In genomic region chr20:14189794-14190402, GRCh38 we compare ENCODE assay signal across 8 cellular contexts.
A peak's percentile ranks its signal among the peaks of the same experiment; 100 is the strongest.
DNase-seq lines count a peak whose midpoint lies in the region; ATAC-seq, FAIRE-seq and TF ChIP-seq lines count a peak whose summit lies in the region.

No MANE protein-coding gene starts in this region.

- H4K20me1 ChIP-seq in GM12878 (ENCODE audit: control insufficient read depth, insufficient read depth) = no peaks in the 10 kb centered on the region

- TF ChIP-seq POLR2A in GM12878 (IDR thresholded peaks at IDR 0.05; ENCODE audit: low read depth, low read length) = no peak

- intact Hi-C loops in GM12878 (cut with micrococcal nuclease; ENCODE audit: unreplicated experiment) (no loop called here), tibial artery (cut with DNase I; ENCODE audit: low total_unique reads) (no loop called here), posterior cingulate gyrus (cut with DNase I) (no loop called here)

- CTCF ChIA-PET in GM12878 (lab: Yijun Ruan, JAX) = interaction anchor here (0.6 to 1.5 kb wide), 5 partner anchors 9 to 1464 kb away, joined by 3 read pairs; no protein-coding TSS in a partner anchor

- H3K27ac ChIP-seq in GM12878 (ENCODE audit: control insufficient read depth, insufficient read depth) (no peak overlapping the region), tibial artery (no peak overlapping the region)

- in situ Hi-C loops in GM12878 (cut with MboI) = no loop called here

- peaks cover under 1% of the 10 kb centered on the region for H3K9me3 Mint-ChIP-seq in nephron

- BruUV-seq in GM12878 (replicated peaks; lab: Mats Ljungman, UMichigan) = no TSS peak

- TF ChIP-seq CTCF in GM12878 (IDR thresholded peaks at IDR 0.05 in 2 of 3, conservative IDR thresholded peaks at IDR 0.05 in 1 of 3; ENCODE audit: control insufficient read depth in 2 of 3, extremely low read depth in 1 of 3, insufficient read depth in 1 of 3, low read depth in 3 of 3, low read length in 3 of 3) = peak in 2 of 3 experiments; percentile 13 to 43; a peak in 1 of 6 replicates
- peak; percentile 42 to 59 (median 42) for TF ChIP-seq CTCF in nephron (IDR thresholded peaks at IDR 0.05; ENCODE audit: unreplicated experiment in 3 of 3)
- no peak for TF ChIP-seq CTCF in tibial artery (IDR thresholded peaks at IDR 0.05)

- H3K9me3 ChIP-seq in GM12878 (replicated peaks; ENCODE audit: control insufficient read depth, insufficient read depth, low read length) (no peaks in the 10 kb centered on the region), tibial artery (no peaks in the 10 kb centered on the region)

- H2AFZ ChIP-seq in GM12878 (ENCODE audit: control insufficient read depth, low read depth, low read length) = no peak overlapping the region

- peak; percentile 48; the same call in 2 of the 3 replicates for ATAC-seq in GM12878

- DNase-seq in ELR (ENCODE audit: low read depth) = peak; percentile 1
- DNase-seq in NCI-H146 (lab: John Stamatoyannopoulos, UW) = peak; percentile 56
- DNase-seq in GM12878 (ENCODE audit: low read depth, low spot score) = no peak
- DNase-seq in putamen (ENCODE audit: low spot score) = no peak
- DNase-seq in tibial artery = no peak
- DNase-seq in frontal cortex (ENCODE audit: low spot score in 2 of 2) = no peak
- DNase-seq in posterior cingulate gyrus = no peak

- no peaks in the 10 kb centered on the region for H3K4me1 ChIP-seq in GM12878 (ENCODE audit: control insufficient read depth, insufficient read depth, low read length)
- peaks cover 0 to 6% (median 0%) of the 10 kb centered on the region in 4 donors for H3K4me1 ChIP-seq in tibial artery

- no peaks in the 10 kb centered on the region for H3K79me2 ChIP-seq in GM12878 (ENCODE audit: control insufficient read depth, insufficient read depth, low read length)

- H3K36me3 ChIP-seq in GM12878 (ENCODE audit: control insufficient read depth in 2 of 2, insufficient read depth in 2 of 2, low read length in 1 of 2) = no peaks in the 10 kb centered on the region
- H3K36me3 ChIP-seq in tibial artery = no peaks in the 10 kb centered on the region

- H3K27me3 Mint-ChIP-seq in nephron (ENCODE audit: low read depth) = no peaks in the 10 kb centered on the region

- POLR2A ChIA-PET in GM12878 (lab: Charles Lee) = no interaction called here

- H3K27me3 ChIP-seq in GM12878 (replicated peaks in 1 of 2; ENCODE audit: control insufficient read depth in 2 of 2, insufficient read depth in 2 of 2, low read length in 1 of 2) = no peaks in the 10 kb centered on the region
- H3K27me3 ChIP-seq in tibial artery = no peaks in the 10 kb centered on the region

- no peak overlapping the region for H3K4me2 ChIP-seq in GM12878 (ENCODE audit: control insufficient read depth, insufficient read depth)

- no peak for FAIRE-seq in GM12878 (lab: Jason Lieb, UNC)
- no peak for FAIRE-seq in frontal cortex (lab: Jason Lieb, UNC)

- no peak overlapping the region for H3K9ac ChIP-seq in GM12878 (ENCODE audit: control insufficient read depth, insufficient read depth, low read length)

- no peak overlapping the region for H3K4me3 ChIP-seq in GM12878
- H3K4me3 ChIP-seq in tibial artery = no peak overlapping the region

- no peak for TF ChIP-seq EP300 in GM12878 (IDR thresholded peaks at IDR 0.05; ENCODE audit: borderline replicate concordance in 1 of 2, control insufficient read depth in 1 of 2, low read depth in 2 of 2, low read length in 2 of 2)

- RAD21 ChIA-PET in GM12878 (lab: Charles Lee; ENCODE audit: unreplicated experiment) = no interaction called here

- TF ChIP-seq RAD21 in GM12878 (IDR thresholded peaks at IDR 0.05; ENCODE audit: insufficient read depth, low read depth, low read length) = peak; percentile 45

- SMC1A ChIA-PET in GM12878 (lab: Charles Lee; ENCODE audit: uncharacterized antibody, unreplicated experiment) = no interaction called here

- H3K27ac Mint-ChIP-seq in nephron = peak overlapping the region in 1 of 3 experiments; percentile 66

- peaks cover 3% of the 10 kb centered on the region for H3K4me1 Mint-ChIP-seq in nephron

- WGBS in GM12878 (ENCODE audit: insufficient coverage, insufficient replicate concordance, low lambda C conversion rate, missing lambda C conversion rate) = 0% methylated on average over 1 of the region's 1 CpG

- no peaks in the 10 kb centered on the region for H3K36me3 Mint-ChIP-seq in nephron (ENCODE audit: low read depth)

- no peak overlapping the region for H3K4me3 Mint-ChIP-seq in nephron

TF ChIP-seq in GM12878, 131 proteins besides CTCF, POLR2A, EP300 and RAD21 (continues in another document):
- TF ChIP-seq IKZF2 (IDR thresholded peaks at IDR 0.05) (no peak), ZNF687 (IDR thresholded peaks at IDR 0.05) (no peak), IKZF1 (conservative IDR thresholded peaks at IDR 0.05) (no peak), BCL11A (IDR thresholded peaks at IDR 0.05; ENCODE audit: low read depth, low read length) (no peak), POU2F2 (IDR thresholded peaks at IDR 0.05; ENCODE audit: borderline replicate concordance, low read depth, low read length) (peak; percentile 63; the same call in 1 of the 3 replicates), NRF1 (conservative IDR thresholded peaks at IDR 0.05; ENCODE audit: low read depth, low read length) (no peak), ZBTB4 (CRISPR knock-in tag; IDR thresholded peaks at IDR 0.05) (no peak), NFIC (IDR thresholded peaks at IDR 0.05; ENCODE audit: low read depth, low read length) (no peak)

Comparison
In these comparisons a context has a peak if more than half of its experiments do, and no peak if none do; other contexts are left out.
1. DNase-seq: peak in ELR (single experiment) and NCI-H146 (single experiment); none in GM12878 (single experiment), putamen (single experiment), tibial artery (0 of 2), frontal cortex (0 of 2) and posterior cingulate gyrus (0 of 10).
2. CTCF ChIP-seq: peak in GM12878 (2 of 3) and nephron (3 of 3); none in tibial artery (0 of 2).